ENCODE assay signal across 14 cellular contexts in the genomic region with DNA sequence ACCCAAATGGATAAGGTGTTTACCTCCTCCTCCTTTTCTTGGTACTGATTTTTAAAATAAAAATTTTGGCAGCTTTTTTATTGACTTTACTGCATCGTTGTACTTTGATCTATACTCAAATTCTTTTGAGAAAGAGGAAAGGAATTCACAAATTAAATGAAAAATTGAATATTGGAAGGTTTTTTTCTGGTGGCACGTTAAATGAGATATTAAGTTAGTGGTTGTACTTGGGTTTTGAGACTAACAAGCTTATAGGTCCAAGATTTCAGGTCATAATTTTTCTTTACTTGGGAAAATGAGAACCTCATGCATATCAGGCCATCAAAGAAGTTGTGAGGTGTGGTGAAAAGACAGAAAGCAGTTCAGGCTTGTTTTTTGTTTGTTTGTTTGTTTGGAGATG. TPM values are rescaled to one million over a fixed set of nuclear protein-coding genes. Genes with fewer than 3 reads are reported as not detected.
A peak's percentile ranks its signal among the peaks of the same experiment; 100 is the strongest.
DNase-seq lines count a peak whose midpoint lies in the region; ATAC-seq, FAIRE-seq and TF ChIP-seq lines count a peak whose summit lies in the region.
"Had no signal": no experiment of that assay in that cellular context is flagged by ENCODE, and none has a peak within 500 bp of the region (broad histone marks: within the 10 kb centered on the region; RNA-seq: fewer than 3 reads in every experiment).

No MANE protein-coding gene starts in this region.

- in situ Hi-C loops in GM12878 (cut with MboI): loop anchor here (5.0 kb wide), 1 partner anchor 1021 kb away; no protein-coding TSS in a partner anchor

- peaks cover 18 to 31% (median 19%) of the 10 kb centered on the region in 3 donors for H3K27me3 Mint-ChIP-seq in immature natural killer cell (ENCODE audit: low read depth in 3 of 3)

- no peaks in the 10 kb centered on the region for H3K9me3 Mint-ChIP-seq in immature natural killer cell

- peaks cover 60% of the 10 kb centered on the region for H3K4me1 ChIP-seq in PC-3 (ENCODE audit: insufficient read depth, low read length)
- peaks cover 22% of the 10 kb centered on the region for H3K4me1 ChIP-seq in GM12878 (ENCODE audit: control insufficient read depth, insufficient read depth, low read length)
- H3K4me1 ChIP-seq in thyroid gland: peaks cover 40 to 61% of the 10 kb centered on the region in 2 donors

- H3K27ac Mint-ChIP-seq in immature natural killer cell: peak overlapping the region in 3 of 6 donors; percentile 34 to 76 (median 40)

- H3F3A ChIP-seq in PC-3 (ENCODE audit: low read length, unreplicated experiment): peaks cover 6% of the 10 kb centered on the region

- CTCF ChIA-PET in PC-3 (lab: Charles Lee) (no interaction called here), GM12878 (lab: Yijun Ruan, JAX) (interaction anchor here (1.0 to 2.4 kb wide), 3 partner anchors 9 to 13 kb away, joined by 3 to 10 read pairs (median 6); no protein-coding TSS in a partner anchor)

- H3K4me2 ChIP-seq in PC-3 (ENCODE audit: low read length) (peak overlapping the region; percentile 47; the same call in 1 of the 2 replicates), GM12878 (ENCODE audit: control insufficient read depth, insufficient read depth) (no peak overlapping the region)
- H3K4me2 ChIP-seq: BLaER1 treated with 17β-estradiol and CSF1 and Interleukin-3, amounts not matched to agents 10 nM and 100 nM had no signal

- TF ChIP-seq RAD21 in GM12878 (IDR thresholded peaks at IDR 0.05; ENCODE audit: insufficient read depth, low read depth, low read length): no peak

- H3K4me3 ChIP-seq in PC-3 (ENCODE audit: low read length) (no peak overlapping the region), GM12878 (no peak overlapping the region), thyroid gland (replicated peaks in 1 of 3) (no peak overlapping the region)
- H3K4me3 ChIP-seq: BLaER1 treated with 17β-estradiol and CSF1 and Interleukin-3, amounts not matched to agents 10 nM and 100 nM; MG63 had no signal

- H3K79me2 ChIP-seq in PC-3 (ENCODE audit: low read length): peaks cover 5% of the 10 kb centered on the region; the same call in 1 of the 2 replicates
- H3K79me2 ChIP-seq in GM12878 (ENCODE audit: control insufficient read depth, insufficient read depth, low read length): no peaks in the 10 kb centered on the region

- 27% methylated on average over 2 of the region's 2 CpGs for WGBS in GM12878 (ENCODE audit: insufficient coverage, insufficient replicate concordance, low lambda C conversion rate, missing lambda C conversion rate)
- 75 to 76% methylated on average over 2 of the region's 2 CpGs for WGBS in thyroid gland, 2 donors

- H3K9ac ChIP-seq in PC-3 (ENCODE audit: low read length) (no peak overlapping the region), GM12878 (ENCODE audit: control insufficient read depth, insufficient read depth, low read length) (no peak overlapping the region)
- H3K9ac ChIP-seq: BLaER1 treated with 17β-estradiol and CSF1 and Interleukin-3, amounts not matched to agents 10 nM and 100 nM had no signal

- BruUV-seq in PC-3 (replicated peaks; lab: Mats Ljungman, UMichigan) (no TSS peak), GM12878 (replicated peaks; lab: Mats Ljungman, UMichigan) (no TSS peak)

- H2AFZ ChIP-seq in PC-3 (ENCODE audit: low read length) (no peak overlapping the region), GM12878 (ENCODE audit: control insufficient read depth, low read depth, low read length) (no peak overlapping the region)

- FAIRE-seq in GM12878 (lab: Jason Lieb, UNC): peak; percentile 31
- FAIRE-seq: A204.1, H54 had no signal

- no peak for TF ChIP-seq CTCF in C4-2B (conservative IDR thresholded peaks at IDR 0.05)
- TF ChIP-seq CTCF in PC-3 (conservative IDR thresholded peaks at IDR 0.05; ENCODE audit: low read depth, low read length): no peak
- no peak for TF ChIP-seq CTCF in GM12878 (IDR thresholded peaks at IDR 0.05 in 2 of 3, conservative IDR thresholded peaks at IDR 0.05 in 1 of 3; ENCODE audit: control insufficient read depth in 2 of 3, extremely low read depth in 1 of 3, insufficient read depth in 1 of 3, low read depth in 3 of 3, low read length in 3 of 3)
- TF ChIP-seq CTCF in thyroid gland (IDR thresholded peaks at IDR 0.05): no peak

- TF ChIP-seq EP300 in GM12878 (IDR thresholded peaks at IDR 0.05; ENCODE audit: borderline replicate concordance in 1 of 2, control insufficient read depth in 1 of 2, low read depth in 2 of 2, low read length in 2 of 2): no peak

- ATAC-seq in PC-3 (no peak), GM12878 (no peak), HG02938 (IDR thresholded peaks at IDR 0.05; ENCODE audit: unreplicated experiment) (no peak)

- H3K36me3 ChIP-seq in PC-3 (ENCODE audit: low read depth, low read length): no peaks in the 10 kb centered on the region
- no peaks in the 10 kb centered on the region for H3K36me3 ChIP-seq in GM12878 (ENCODE audit: control insufficient read depth in 2 of 2, insufficient read depth in 2 of 2, low read length in 1 of 2)
- H3K36me3 ChIP-seq in thyroid gland: no peaks in the 10 kb centered on the region
- H3K36me3 ChIP-seq: BLaER1 treated with 17β-estradiol and CSF1 and Interleukin-3, amounts not matched to agents 10 nM and 100 nM; MG63 had no signal

- DNase-seq in PC-3: no peak
- DNase-seq in GM12878 (ENCODE audit: low read depth, low spot score): no peak
- DNase-seq in thyroid gland: no peak
- DNase-seq in NCI-H146 (lab: John Stamatoyannopoulos, UW): no peak
- DNase-seq in immature natural killer cell: no peak
- DNase-seq: DMS79 treated with DMSO at 0.1 percent for 48 hours, GF-D8, RPMI8226 had no signal

- no peaks in the 10 kb centered on the region for H3K27me3 ChIP-seq in PC-3 (ENCODE audit: low read length)
- H3K27me3 ChIP-seq in GM12878 (replicated peaks in 1 of 2; ENCODE audit: control insufficient read depth in 2 of 2, insufficient read depth in 2 of 2, low read length in 1 of 2): no peaks in the 10 kb centered on the region
- H3K27me3 ChIP-seq in thyroid gland: no peaks in the 10 kb centered on the region
- H3K27me3 ChIP-seq: MG63 had no signal

- H3K4me1 Mint-ChIP-seq in immature natural killer cell: peaks cover 38 to 42% of the 10 kb centered on the region in 2 donors

- H3K9me2 ChIP-seq in PC-3 (replicated peaks; ENCODE audit: low read length): no peaks in the 10 kb centered on the region

- no peak for TF ChIP-seq POLR2A in GM12878 (IDR thresholded peaks at IDR 0.05; ENCODE audit: low read depth, low read length)
- no peak for TF ChIP-seq POLR2A in thyroid gland (IDR thresholded peaks at IDR 0.05)

- no peaks in the 10 kb centered on the region for H3K36me3 Mint-ChIP-seq in immature natural killer cell

- H3K27ac ChIP-seq in C4-2B: peak overlapping the region; percentile 82
- H3K27ac ChIP-seq in PC-3 (ENCODE audit: low read length): peak overlapping the region; percentile 67
- no peak overlapping the region for H3K27ac ChIP-seq in GM12878 (ENCODE audit: control insufficient read depth, insufficient read depth)
- peak overlapping the region; percentile 91 to 93 (median 91) for H3K27ac ChIP-seq in thyroid gland
- H3K27ac ChIP-seq: BLaER1 treated with 17β-estradiol and CSF1 and Interleukin-3, amounts not matched to agents 10 nM and 100 nM had no signal

- POLR2A ChIA-PET in PC-3 (lab: Charles Lee; ENCODE audit: unreplicated experiment) (no interaction called here), GM12878 (lab: Charles Lee) (interaction anchor here (0.9 kb wide), 1 partner anchor 13 kb away, joined by 3 read pairs; no protein-coding TSS in a partner anchor)

- H3K4me3 Mint-ChIP-seq in immature natural killer cell: no peak overlapping the region

- SMC1A ChIA-PET in GM12878 (lab: Charles Lee; ENCODE audit: uncharacterized antibody, unreplicated experiment): interaction anchor here (2.7 kb wide), 1 partner anchor 12 kb away, joined by 10 read pairs; no protein-coding TSS in a partner anchor

- H4K20me1 ChIP-seq in PC-3 (ENCODE audit: low read length): no peaks in the 10 kb centered on the region
- no peaks in the 10 kb centered on the region for H4K20me1 ChIP-seq in GM12878 (ENCODE audit: control insufficient read depth, insufficient read depth)
- H4K20me1 ChIP-seq: BLaER1 treated with 17β-estradiol and CSF1 and Interleukin-3, amounts not matched to agents 10 nM and 100 nM had no signal

- RAD21 ChIA-PET in GM12878 (lab: Charles Lee; ENCODE audit: unreplicated experiment): interaction anchor here (1.2 kb wide), 1 partner anchor 18 kb away, joined by 4 read pairs; no protein-coding TSS in a partner anchor

- intact Hi-C loops in PC-3 (cut with micrococcal nuclease) (loop anchor here (2.0 to 5.0 kb wide), 2 partner anchors 52 to 631 kb away; partner anchors contain the start of genes KIF23 and TLE3), GM12878 (cut with micrococcal nuclease; ENCODE audit: unreplicated experiment) (no loop called here), thyroid gland (cut with DNase I) (no loop called here)

- no peaks in the 10 kb centered on the region for H3K9me3 ChIP-seq in PC-3 (ENCODE audit: low read length)
- H3K9me3 ChIP-seq in GM12878 (replicated peaks; ENCODE audit: control insufficient read depth, insufficient read depth, low read length): no peaks in the 10 kb centered on the region
- H3K9me3 ChIP-seq in thyroid gland: no peaks in the 10 kb centered on the region
- H3K9me3 ChIP-seq: BLaER1 treated with 17β-estradiol and CSF1 and Interleukin-3, amounts not matched to agents 10 nM and 100 nM; MG63 had no signal

RNA-seq across cellular contexts. Expression of gene RPLP1, which starts 14.1 kb away (rescaled TPM):
- 216 and 253 TPM in 2 replicates for total RNA-seq in PC-3 (2014; rRNA removed)
- 90.8 and 93.4 TPM in 2 replicates for total RNA-seq in GM12878 (2013; cell fraction: nucleolus; rRNA removed)
- 625 and 839 TPM in 2 replicates for total RNA-seq in GM12878 (2014; rRNA removed)
- total RNA-seq in GM12878 (2014; rRNA removed; fragmentation: Illumina TruSeq; extraction: Trizol): 179 and 217 TPM in 2 replicates
- total RNA-seq in GM12878 (2021): 3,098 and 3,322 TPM in 2 replicates
- 3,422 TPM for polyA plus RNA-seq in GM12878 (2011; ENCODE audit: low read depth)
- 273 and 714 TPM in 2 replicates for polyA plus RNA-seq in GM12878 (2011; rRNA removed)
- polyA plus RNA-seq in GM12878 (2011; cell fraction: cytosol; rRNA removed): 1,433 and 1,838 TPM in 2 replicates
- 589 and 737 TPM in 2 replicates for polyA plus RNA-seq in GM12878 (2011; cell fraction: nucleus; rRNA removed)
- 3,045 and 3,866 TPM in 2 replicates for polyA plus RNA-seq in GM12878 (2012)
- polyA plus RNA-seq in GM12878 (2014; fragmentation: Illumina TruSeq; extraction: Trizol): 76.7 and 613 TPM in 2 replicates
- 1,000 to 10,000 TPM; 3,000 to 3,095 TPM for polyA plus RNA-seq in GM12878 (2014; fragmentation: Nextera tagmentation; extraction: Ambion mirVana)
- polyA plus RNA-seq in GM12878 (2014; rRNA removed): 1,499 and 1,975 TPM in 2 replicates
- polyA plus RNA-seq in GM12878 (2016; fragmentation: Nextera tagmentation; extraction: Ambion mirVana): 1,000 to 10,000 TPM; 1,830 to 1,844 TPM
- 400 and 589 TPM in 2 replicates for polyA minus RNA-seq in GM12878 (2011; rRNA and poly(A)+ RNA removed)
- polyA minus RNA-seq in GM12878 (2011; cell fraction: cytosol; rRNA and poly(A)+ RNA removed): 1,896 and 1,986 TPM in 2 replicates
- polyA minus RNA-seq in GM12878 (2011; cell fraction: nucleus; rRNA and poly(A)+ RNA removed): 186 and 241 TPM in 2 replicates
- 1,000 to 10,000 TPM in 1 of 4 donors, 100 to 1,000 TPM in 3; 401 to 2,289 (median 606) TPM for total RNA-seq in thyroid gland
- polyA plus RNA-seq in immature natural killer cell: 1,000 to 10,000 TPM in 2 of 3 donors, 100 to 1,000 TPM in 1; 537 to 1,740 (median 1,337) TPM

RNA-seq across cellular contexts. Expression of gene KIF23, which starts 52.6 kb away (rescaled TPM):
- 77.3 and 87.0 TPM in 2 replicates for total RNA-seq in PC-3 (2014; rRNA removed)
- total RNA-seq in GM12878 (2013; cell fraction: nucleolus; rRNA removed): 71.5 and 74.1 TPM in 2 replicates
- total RNA-seq in GM12878 (2014; rRNA removed): 45.2 and 48.9 TPM in 2 replicates
- 59.9 and 62.5 TPM in 2 replicates for total RNA-seq in GM12878 (2014; rRNA removed; fragmentation: Illumina TruSeq; extraction: Trizol)
- total RNA-seq in GM12878 (2021): 40.6 and 43.1 TPM in 2 replicates
- 16.9 TPM for polyA plus RNA-seq in GM12878 (2011; ENCODE audit: low read depth)
- polyA plus RNA-seq in GM12878 (2011; rRNA removed): 43.6 and 44.3 TPM in 2 replicates
- polyA plus RNA-seq in GM12878 (2011; cell fraction: cytosol; rRNA removed): 16.4 and 23.2 TPM in 2 replicates
- polyA plus RNA-seq in GM12878 (2011; cell fraction: nucleus; rRNA removed): 114 and 116 TPM in 2 replicates
- polyA plus RNA-seq in GM12878 (2012): 22.3 and 23.9 TPM in 2 replicates
- polyA plus RNA-seq in GM12878 (2014; fragmentation: Illumina TruSeq; extraction: Trizol): 59.0 and 64.3 TPM in 2 replicates
- polyA plus RNA-seq in GM12878 (2014; fragmentation: Nextera tagmentation; extraction: Ambion mirVana): 10 to 100 TPM; 28.0 to 32.8 TPM
- polyA plus RNA-seq in GM12878 (2014; rRNA removed): 38.6 and 48.0 TPM in 2 replicates
- polyA plus RNA-seq in GM12878 (2016; fragmentation: Nextera tagmentation; extraction: Ambion mirVana): 10 to 100 TPM; 54.3 to 56.6 TPM
- 25.3 and 39.8 TPM in 2 replicates for polyA minus RNA-seq in GM12878 (2011; rRNA and poly(A)+ RNA removed)
- 14.2 and 22.6 TPM in 2 replicates for polyA minus RNA-seq in GM12878 (2011; cell fraction: cytosol; rRNA and poly(A)+ RNA removed)
- 30.0 and 36.8 TPM in 2 replicates for polyA minus RNA-seq in GM12878 (2011; cell fraction: nucleus; rRNA and poly(A)+ RNA removed)
- total RNA-seq in thyroid gland: 1 to 10 TPM in 2 of 4 donors, under 1 TPM in 1, not detected in 1; 0.40 to 3.3 (median 1.2) TPM
- under 1 TPM in 2 of 3 donors, not detected in 1; 0.36 to 0.81 TPM for polyA plus RNA-seq in immature natural killer cell

Comparison
In these comparisons a context has a peak if more than half of its experiments do, and no peak if none do; other contexts are left out.
1. RNA of gene KIF23, which starts 52.6 kb away (total RNA-seq): 77.3 to 87.0 TPM in PC-3 and 40.6 to 74.1 TPM in GM12878; 0.40 to 3.3 TPM in thyroid gland; every median in the first group is over 4 times any median in the second.